Comparison of ENCODE assay signal across 8 cellular contexts in genomic region chr4:70839537-70840093, GRCh38. TPM values are rescaled to one million over a fixed set of nuclear protein-coding genes. Genes with fewer than 3 reads are reported as not detected.
DNase-seq lines count a peak whose midpoint lies in the region; ATAC-seq and TF ChIP-seq lines count a peak whose summit lies in the region.

A gene with protein sequence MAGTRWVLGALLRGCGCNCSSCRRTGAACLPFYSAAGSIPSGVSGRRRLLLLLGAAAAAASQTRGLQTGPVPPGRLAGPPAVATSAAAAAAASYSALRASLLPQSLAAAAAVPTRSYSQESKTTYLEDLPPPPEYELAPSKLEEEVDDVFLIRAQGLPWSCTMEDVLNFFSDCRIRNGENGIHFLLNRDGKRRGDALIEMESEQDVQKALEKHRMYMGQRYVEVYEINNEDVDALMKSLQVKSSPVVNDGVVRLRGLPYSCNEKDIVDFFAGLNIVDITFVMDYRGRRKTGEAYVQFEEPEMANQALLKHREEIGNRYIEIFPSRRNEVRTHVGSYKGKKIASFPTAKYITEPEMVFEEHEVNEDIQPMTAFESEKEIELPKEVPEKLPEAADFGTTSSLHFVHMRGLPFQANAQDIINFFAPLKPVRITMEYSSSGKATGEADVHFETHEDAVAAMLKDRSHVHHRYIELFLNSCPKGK (minus strand): TSS chr4:70839890. CDS start chr4:70839827, 63 bp downstream.

- H3K36me3 ChIP-seq in Karpas-422 (ENCODE audit: insufficient read depth, low read length) (peaks cover 9% of the 10 kb centered on the region; the same call in 1 of the 2 replicates), RWPE2 (ENCODE audit: low read depth) (peaks cover 22% of the 10 kb centered on the region)

- H4K20me1 ChIP-seq in Karpas-422 (ENCODE audit: insufficient read depth, low read depth, low read length): peaks cover 29% of the 10 kb centered on the region; the same call in 1 of the 2 replicates

- peak within 1 kb of the TSS; percentile 92 for H3K9ac ChIP-seq in Karpas-422 (ENCODE audit: low read length)

- H3K9me3 ChIP-seq in Karpas-422 (ENCODE audit: low read length) (no peaks in the 10 kb centered on the region), RWPE2 (ENCODE audit: severe bottlenecking) (no peaks in the 10 kb centered on the region)

- H3K4me1 ChIP-seq in Karpas-422 (ENCODE audit: low read length) (peaks cover 13% of the 10 kb centered on the region; the same call in 1 of the 2 replicates), RWPE2 (ENCODE audit: insufficient read depth, poor library complexity, severe bottlenecking) (no peaks in the 10 kb centered on the region)

- no peaks in the 10 kb centered on the region for H3K27me3 ChIP-seq in Karpas-422 (ENCODE audit: low read length)
- H3K27me3 ChIP-seq in RWPE2 (ENCODE audit: insufficient read depth, poor library complexity, severe bottlenecking): no peaks in the 10 kb centered on the region

- H3K4me1 Mint-ChIP-seq in activated T-helper 2 cell treated with anti-CD3 and anti-CD28 coated beads, Interferon-gamma antibody, Interleukin-2, Interleukin-4, amounts not matched to agents 10 μg/mL and 5 μg/mL and 100 μg/mL, durations not matched to agents 14 hours and 24 hours and 36 hours (ENCODE audit: low read depth): peaks cover 45% of the 10 kb centered on the region
- H3K4me1 Mint-ChIP-seq in nephron: peaks cover 12% of the 10 kb centered on the region

- peaks cover 48% of the 10 kb centered on the region for H3K79me2 ChIP-seq in Karpas-422 (ENCODE audit: low read length)

- H3K27ac ChIP-seq in Karpas-422 (ENCODE audit: low read length): peak within 1 kb of the TSS; percentile 59
- H3K27ac ChIP-seq in RWPE2 (ENCODE audit: poor library complexity, severe bottlenecking): peak within 1 kb of the TSS; percentile 81

- no peaks in the 10 kb centered on the region for H3K9me3 Mint-ChIP-seq in activated T-helper 2 cell treated with anti-CD3 and anti-CD28 coated beads, Interferon-gamma antibody, Interleukin-2, Interleukin-4, amounts not matched to agents 10 μg/mL and 5 μg/mL and 100 μg/mL, durations not matched to agents 14 hours and 24 hours and 36 hours
- H3K9me3 Mint-ChIP-seq in nephron: no peaks in the 10 kb centered on the region

- peak within 1 kb of the TSS; percentile 92 for H3K4me3 Mint-ChIP-seq in activated T-helper 2 cell treated with anti-CD3 and anti-CD28 coated beads, Interferon-gamma antibody, Interleukin-2, Interleukin-4, amounts not matched to agents 10 μg/mL and 5 μg/mL and 100 μg/mL, durations not matched to agents 14 hours and 24 hours and 36 hours (ENCODE audit: low read depth)
- H3K4me3 Mint-ChIP-seq in nephron: peak within 1 kb of the TSS; percentile 96 to 99 (median 97)

- peaks cover 26% of the 10 kb centered on the region for H3K36me3 Mint-ChIP-seq in activated T-helper 2 cell treated with anti-CD3 and anti-CD28 coated beads, Interferon-gamma antibody, Interleukin-2, Interleukin-4, amounts not matched to agents 10 μg/mL and 5 μg/mL and 100 μg/mL, durations not matched to agents 14 hours and 24 hours and 36 hours (ENCODE audit: low read depth)
- peaks cover 17% of the 10 kb centered on the region for H3K36me3 Mint-ChIP-seq in nephron (ENCODE audit: low read depth)

- intact Hi-C loops in activated T-helper 2 cell treated with anti-CD3 and anti-CD28 coated beads, Interferon-gamma antibody, Interleukin-2, Interleukin-4, amounts not matched to agents 10 μg/mL and 5 μg/mL and 100 μg/mL, durations not matched to agents 14 hours and 24 hours and 36 hours (cut with micrococcal nuclease): loop anchor here (1.0 to 5.0 kb wide), 6 partner anchors 38 to 154 kb away; partner anchors contain the start of genes DCK, MOB1B and UTP3

- TF ChIP-seq CTCF in RWPE2 (IDR thresholded peaks at IDR 0.05; ENCODE audit: poor library complexity, severe bottlenecking) (no peak), fibroblast of pulmonary artery (IDR thresholded peaks at IDR 0.05; ENCODE audit: low read length, missing control alignments) (no peak), nephron (IDR thresholded peaks at IDR 0.05; ENCODE audit: unreplicated experiment in 3 of 3) (no peak)

- peak; percentile 85 for DNase-seq in ELF-1 (ENCODE audit: low read depth, low spot score)
- DNase-seq in Karpas-422: peak; percentile 98
- peak; percentile 95 for DNase-seq in RWPE2 (ENCODE audit: low spot score)
- peak; percentile 91 for DNase-seq in activated T-helper 2 cell treated with anti-CD3 and anti-CD28 coated beads, Interferon-gamma antibody, Interleukin-2, Interleukin-4, amounts not matched to agents 10 μg/mL and 5 μg/mL and 100 μg/mL, durations not matched to agents 14 hours and 24 hours and 36 hours (ENCODE audit: low spot score)
- peak; percentile 95 for DNase-seq in fibroblast of pulmonary artery (ENCODE audit: low read depth)
- DNase-seq in stimulated activated naive CD8-positive, alpha-beta T cell treated with anti-CD3 and anti-CD28 coated beads, Interleukin-15, Interleukin-2, amounts not matched to agents 100 U/mL and 50 U/mL, for 24 hours: peak; percentile 94

- H3K4me2 ChIP-seq in Karpas-422 (ENCODE audit: low read depth, low read length, poor library complexity, severe bottlenecking): peak within 1 kb of the TSS; percentile 84

- H3K27me3 Mint-ChIP-seq in activated T-helper 2 cell treated with anti-CD3 and anti-CD28 coated beads, Interferon-gamma antibody, Interleukin-2, Interleukin-4, amounts not matched to agents 10 μg/mL and 5 μg/mL and 100 μg/mL, durations not matched to agents 14 hours and 24 hours and 36 hours (ENCODE audit: low read depth): no peaks in the 10 kb centered on the region
- peaks cover 3% of the 10 kb centered on the region for H3K27me3 Mint-ChIP-seq in nephron (ENCODE audit: low read depth)

- ATAC-seq in GM21825 (IDR thresholded peaks at IDR 0.05; ENCODE audit: unreplicated experiment): peak; percentile 65
- ATAC-seq in RWPE2 (ENCODE audit: low read depth): peak; percentile 89
- ATAC-seq in stimulated activated naive CD8-positive, alpha-beta T cell treated with anti-CD3 and anti-CD28 coated beads, Interleukin-15, Interleukin-2, amounts not matched to agents 100 U/mL and 50 U/mL, for 24 hours: peak; percentile 82

- peak within 1 kb of the TSS; percentile 20; the same call in 1 of the 2 replicates for H2AFZ ChIP-seq in Karpas-422 (ENCODE audit: low read length)

- peak within 1 kb of the TSS; percentile 96 for H3K27ac Mint-ChIP-seq in activated T-helper 2 cell treated with anti-CD3 and anti-CD28 coated beads, Interferon-gamma antibody, Interleukin-2, Interleukin-4, amounts not matched to agents 10 μg/mL and 5 μg/mL and 100 μg/mL, durations not matched to agents 14 hours and 24 hours and 36 hours
- H3K27ac Mint-ChIP-seq in nephron: peak within 1 kb of the TSS; percentile 90 to 99 (median 99)

- H3K4me3 ChIP-seq in Karpas-422 (ENCODE audit: low read length) (peak within 1 kb of the TSS; percentile 89), RWPE2 (ENCODE audit: severe bottlenecking) (peak within 1 kb of the TSS; percentile 90), fibroblast of pulmonary artery (replicated peaks; ENCODE audit: low read depth, low read length) (peak within 1 kb of the TSS; percentile 72)

- H3K9me2 ChIP-seq in Karpas-422 (replicated peaks; ENCODE audit: insufficient read depth, low read length): no peaks in the 10 kb centered on the region

RNA-seq across cellular contexts. Expression of the gene that starts here (rescaled TPM):
- 47.0 and 89.6 TPM in 2 replicates for total RNA-seq in Karpas-422 (2014; rRNA removed; shearing (Covaris generic); ENCODE audit: low replicate concordance)
- 120 and 121 TPM in 2 replicates for total RNA-seq in activated T-helper 2 cell treated with anti-CD3 and anti-CD28 coated beads, Interferon-gamma antibody, Interleukin-2, Interleukin-4, amounts not matched to agents 10 μg/mL and 5 μg/mL and 100 μg/mL, durations not matched to agents 14 hours and 24 hours and 36 hours

Comparison
In these comparisons a context has a peak if more than half of its experiments do, and no peak if none do; other contexts are left out.
1. Peak in every context shown above with its lines: DNase-seq, ATAC-seq, H3K4me3 ChIP-seq and H3K27ac ChIP-seq.